7 cellular contexts compared by ENCODE assay signal in the genomic region with DNA sequence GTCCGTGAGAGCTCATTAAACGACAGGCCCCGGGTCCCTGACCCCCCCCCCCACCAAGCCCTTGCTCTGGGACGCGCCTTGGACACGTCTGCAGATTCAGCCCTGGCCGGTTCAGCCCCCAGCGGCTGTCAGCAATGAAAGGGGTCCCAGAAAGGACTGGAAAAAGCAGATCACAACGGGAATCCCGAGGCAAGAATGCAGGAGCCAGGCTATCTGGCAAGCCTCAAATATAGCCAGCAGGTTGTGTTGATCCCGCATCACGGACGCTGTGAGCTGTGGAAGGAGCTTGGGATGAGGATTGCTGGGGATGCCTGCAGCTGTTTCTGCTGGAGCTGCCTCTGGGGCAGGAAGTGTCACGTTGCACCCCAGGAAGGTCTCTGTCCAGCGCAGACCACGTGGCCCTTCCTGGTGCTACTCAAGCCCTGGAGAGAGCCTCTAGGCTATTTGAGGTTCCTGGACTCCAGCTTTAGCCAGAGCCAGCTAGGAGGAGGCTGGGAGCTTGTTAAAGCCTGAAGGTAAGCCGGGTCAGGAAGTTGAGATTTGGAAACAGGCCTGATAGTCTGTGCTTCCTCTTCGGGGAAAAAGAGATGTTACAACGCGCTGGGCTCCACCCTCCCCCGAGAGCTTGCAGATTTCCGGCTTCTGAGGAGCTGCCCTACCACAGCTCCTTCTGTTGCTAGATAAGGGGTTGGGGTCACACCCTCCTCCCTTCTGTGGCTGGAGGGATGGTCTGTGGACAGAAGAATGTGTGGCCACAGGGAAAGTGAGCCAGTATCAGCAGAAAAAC. TPM values are rescaled to one million over a fixed set of nuclear protein-coding genes. Genes with fewer than 3 reads are reported as not detected.
DNase-seq lines count a peak whose midpoint lies in the region; ATAC-seq and TF ChIP-seq lines count a peak whose summit lies in the region.

No MANE protein-coding gene starts in this region.

- H3K27ac ChIP-seq in heart right ventricle (peak overlapping the region in 8 of 10 donors; percentile 35 to 91 (median 64)), rectal smooth muscle tissue (ENCODE audit: low read depth, low read length) (no peak overlapping the region)

- intact Hi-C loops in heart right ventricle (cut with DNase I), result loop anchor here in 1 of 10 donors (5.0 kb wide), 1 partner anchor 42 kb away; no protein-coding TSS in a partner anchor

- peak overlapping the region in 6 of 10 donors; percentile 24 to 37 (median 28) for H3K4me3 ChIP-seq in heart right ventricle
- H3K4me3 ChIP-seq in rectal smooth muscle tissue (ENCODE audit: low read length), result peak overlapping the region; percentile 6

- 1 to 2% methylated on average over 22 of the region's 22 CpGs for WGBS in heart right ventricle, 2 donors

- DNase-seq in activated T-cell treated with anti-CD3 and anti-CD28 coated beads for 48 hours (ENCODE audit: low read depth) (peak; percentile 23), heart right ventricle (peak; percentile 42 to 64), NCI-H1417 (lab: John Stamatoyannopoulos, UW) (no peak), occipital lobe (lab: John Stamatoyannopoulos, UW) (no peak), NCI-H82 (lab: John Stamatoyannopoulos, UW) (no peak)

- ATAC-seq in HG03135 (IDR thresholded peaks at IDR 0.05; ENCODE audit: unreplicated experiment) (peak; percentile 49), heart right ventricle (peak; percentile 72 to 88 (median 82))

- H3K4me1 ChIP-seq in heart right ventricle (peaks cover 5 to 20% (median 16%) of the 10 kb centered on the region in 9 donors), rectal smooth muscle tissue (ENCODE audit: control insufficient read depth, insufficient read depth, low read length) (no peaks in the 10 kb centered on the region)

- H3K9me3 ChIP-seq in heart right ventricle, result peaks cover 0 to 9% (median 0%) of the 10 kb centered on the region in 11 donors

- no peak for TF ChIP-seq CTCF in heart right ventricle (IDR thresholded peaks at IDR 0.05)

- no peaks in the 10 kb centered on the region for H3K36me3 ChIP-seq in heart right ventricle
- no peaks in the 10 kb centered on the region for H3K36me3 ChIP-seq in rectal smooth muscle tissue (ENCODE audit: control insufficient read depth, insufficient read depth, low read length)

- no peak overlapping the region for H3K9ac ChIP-seq in rectal smooth muscle tissue (ENCODE audit: low read length)

- H3K27me3 ChIP-seq in heart right ventricle, result peaks cover 0 to 20% (median 0%) of the 10 kb centered on the region in 7 donors
- peaks cover 3% of the 10 kb centered on the region for H3K27me3 ChIP-seq in rectal smooth muscle tissue (ENCODE audit: control insufficient read depth, insufficient read depth, low read length)

RNA-seq across cellular contexts. Expression of gene CSF2RA, which starts 19.3 kb away (rescaled TPM):
- total RNA-seq in heart right ventricle (10 to 100 TPM in 1 of 10 donors, 1 to 10 TPM in 8, under 1 TPM in 1; 0.86 to 15.4 (median 1.9) TPM), occipital lobe (10.5 TPM)
- 1 to 10 TPM; 1.1 to 2.6 TPM for polyA plus RNA-seq in heart right ventricle

RNA-seq across cellular contexts. Expression of gene CRLF2, which starts 36.8 kb away (rescaled TPM):
- total RNA-seq in heart right ventricle (under 1 TPM in 4 of 10 donors, not detected in 6; 0.14 to 0.51 (median 0.39) TPM), occipital lobe (not detected)
- under 1 TPM in 1 of 2 donors, not detected in 1; 0.07 TPM for polyA plus RNA-seq in heart right ventricle

Comparison
In these comparisons a context has a peak if more than half of its experiments do, and no peak if none do; other contexts are left out.
1. DNase-seq: peak in activated T-cell treated with anti-CD3 and anti-CD28 coated beads for 48 hours (single experiment) and heart right ventricle (2 of 2); none in NCI-H1417 (0 of 3), occipital lobe (single experiment) and NCI-H82 (single experiment).